1 cellular context compared by ENCODE assay signal in genomic region chr5:54049963-54050362, GRCh38.
TF ChIP-seq lines count a peak whose summit lies in the region.

No MANE protein-coding gene starts in this region.

TF ChIP-seq in WTC11, 78 proteins besides CTCF, POLR2A, EP300 and RAD21 (continued from another document):
- TF ChIP-seq E2F5 (CRISPR knock-in tag; IDR thresholded peaks at IDR 0.05) = no peak
